25 cellular contexts compared by ENCODE assay signal in genomic region chr15:51054535-51054934, GRCh38. TPM values are rescaled to one million over a fixed set of nuclear protein-coding genes. Genes with fewer than 3 reads are reported as not detected.
DNase-seq lines count a peak whose midpoint lies in the region; FAIRE-seq and TF ChIP-seq lines count a peak whose summit lies in the region.
"Had no signal": no experiment of that assay in that cellular context is flagged by ENCODE, and none has a peak within 500 bp of the region (broad histone marks: within the 10 kb centered on the region; RNA-seq: fewer than 3 reads in every experiment).

No MANE protein-coding gene starts in this region.

- H3K4me1 Mint-ChIP-seq in activated CD4-positive, alpha-beta T cell treated with anti-CD3 and anti-CD28 coated beads, Interleukin-2, amount 10 ng/mL, durations not matched to agents 24 days and 14 days: no peaks in the 10 kb centered on the region
- H3K4me1 Mint-ChIP-seq in activated CD4-positive, alpha-beta T cell treated with anti-CD3 and anti-CD28 coated beads, Interleukin-2, amount 10 ng/mL, durations not matched to agents 7 days and 5 days: no peaks in the 10 kb centered on the region
- H3K4me1 Mint-ChIP-seq: CD4-positive, CD25-positive, alpha-beta regulatory T cell had no signal

- POLR2A ChIA-PET in activated CD4-positive, alpha-beta T cell treated with anti-CD3 and anti-CD28 coated beads, Interleukin-2, amount 10 ng/mL, durations not matched to agents 7 days and 5 days (lab: Charles Lee): no interaction called here

- peak; percentile 47 for DNase-seq in activated CD4-positive, alpha-beta T cell treated with anti-CD3 and anti-CD28 coated beads, Interleukin-2, amount 10 ng/mL, durations not matched to agents 24 days and 14 days
- DNase-seq in activated CD4-positive, alpha-beta T cell treated with anti-CD3 and anti-CD28 coated beads, Interleukin-2, amount 10 ng/mL, durations not matched to agents 7 days and 5 days: no peak
- DNase-seq in NCI-H524 treated with DMSO at 0.1 percent for 48 hours (lab: John Stamatoyannopoulos, UW) (peak; percentile 22), epithelial cell of esophagus (ENCODE audit: low read depth) (peak; percentile 9), osteoblast (ENCODE audit: insufficient read length, low spot score, missing footprints) (peak; percentile 58), H54 (ENCODE audit: insufficient read length, low spot score) (no peak), RKO (ENCODE audit: low spot score) (no peak), NCI-H446 (lab: John Stamatoyannopoulos, UW) (no peak)
- DNase-seq: 8988T; Caco-2; CD4-positive, CD25-positive, alpha-beta regulatory T cell; CD8-positive, alpha-beta T cell; DMS53; DMS79 treated with DMSO at 0.1 percent for 48 hours; GF-D8; GM23248; H9 had no signal

- no peaks in the 10 kb centered on the region for H3K36me3 ChIP-seq in osteoblast (ENCODE audit: insufficient read depth, low read length)
- H3K36me3 ChIP-seq: BLaER1 had no signal

- no peaks in the 10 kb centered on the region for H3K4me1 ChIP-seq in osteoblast (ENCODE audit: insufficient read depth, low read length)
- H3K4me1 ChIP-seq: A549 had no signal

- H3K4me3 ChIP-seq in epithelial cell of esophagus (ENCODE audit: low read length) (no peak overlapping the region), osteoblast (ENCODE audit: insufficient read depth, low read length) (no peak overlapping the region)
- H3K4me3 ChIP-seq: A549, BLaER1, GM23248 had no signal

- H3K9me3 ChIP-seq in osteoblast (ENCODE audit: low read depth, low read length): no peaks in the 10 kb centered on the region
- H3K9me3 ChIP-seq: A549, BLaER1, Caco-2 had no signal

- H3K36me3 Mint-ChIP-seq in activated CD4-positive, alpha-beta T cell treated with anti-CD3 and anti-CD28 coated beads, Interleukin-2, amount 10 ng/mL, durations not matched to agents 24 days and 14 days (ENCODE audit: low read depth): no peaks in the 10 kb centered on the region
- H3K36me3 Mint-ChIP-seq in activated CD4-positive, alpha-beta T cell treated with anti-CD3 and anti-CD28 coated beads, Interleukin-2, amount 10 ng/mL, durations not matched to agents 7 days and 5 days (ENCODE audit: low read depth): no peaks in the 10 kb centered on the region
- H3K36me3 Mint-ChIP-seq: CD4-positive, CD25-positive, alpha-beta regulatory T cell; CD8-positive, alpha-beta T cell had no signal

- H3K4me3 Mint-ChIP-seq in activated CD4-positive, alpha-beta T cell treated with anti-CD3 and anti-CD28 coated beads, Interleukin-2, amount 10 ng/mL, durations not matched to agents 24 days and 14 days: no peak overlapping the region
- no peak overlapping the region for H3K4me3 Mint-ChIP-seq in activated CD4-positive, alpha-beta T cell treated with anti-CD3 and anti-CD28 coated beads, Interleukin-2, amount 10 ng/mL, durations not matched to agents 7 days and 5 days
- H3K4me3 Mint-ChIP-seq: B cell; CD4-positive, CD25-positive, alpha-beta regulatory T cell; CD8-positive, alpha-beta T cell; H9 had no signal

- no peak for TF ChIP-seq POLR2A in H54 (IDR thresholded peaks at IDR 0.05; ENCODE audit: low read depth, low read length)

- H3K27ac ChIP-seq in osteoblast (ENCODE audit: low read depth, low read length): no peak overlapping the region
- H3K27ac ChIP-seq: A549, BLaER1, C4-2B, GM23248 had no signal

- intact Hi-C loops in activated CD4-positive, alpha-beta T cell treated with anti-CD3 and anti-CD28 coated beads, Interleukin-2, amount 10 ng/mL, durations not matched to agents 24 days and 14 days (cut with micrococcal nuclease): no loop called here

- H3K4me2 ChIP-seq in osteoblast (ENCODE audit: insufficient read depth, low read length): no peak overlapping the region
- H3K4me2 ChIP-seq: A549, BLaER1 had no signal

- H3K27me3 ChIP-seq in osteoblast (ENCODE audit: insufficient read depth, low read length): no peaks in the 10 kb centered on the region
- H3K27me3 ChIP-seq: BLaER1 had no signal

- H3K27me3 Mint-ChIP-seq in activated CD4-positive, alpha-beta T cell treated with anti-CD3 and anti-CD28 coated beads, Interleukin-2, amount 10 ng/mL, durations not matched to agents 24 days and 14 days: peaks cover 23% of the 10 kb centered on the region
- peaks cover 26% of the 10 kb centered on the region for H3K27me3 Mint-ChIP-seq in activated CD4-positive, alpha-beta T cell treated with anti-CD3 and anti-CD28 coated beads, Interleukin-2, amount 10 ng/mL, durations not matched to agents 7 days and 5 days

- FAIRE-seq in H54 (lab: Jason Lieb, UNC): no peak
- FAIRE-seq: A549, GM12891, GM18507, H1 had no signal

- TF ChIP-seq CTCF in epithelial cell of esophagus (IDR thresholded peaks at IDR 0.05; ENCODE audit: insufficient read depth, low read depth, low read length, missing control alignments) (no peak), osteoblast (IDR thresholded peaks at IDR 0.05; ENCODE audit: extremely low read depth, low read depth, low read length) (no peak)

- H3K27ac Mint-ChIP-seq in activated CD4-positive, alpha-beta T cell treated with anti-CD3 and anti-CD28 coated beads, Interleukin-2, amount 10 ng/mL, durations not matched to agents 24 days and 14 days: no peak overlapping the region
- H3K27ac Mint-ChIP-seq in activated CD4-positive, alpha-beta T cell treated with anti-CD3 and anti-CD28 coated beads, Interleukin-2, amount 10 ng/mL, durations not matched to agents 7 days and 5 days: no peak overlapping the region
- H3K27ac Mint-ChIP-seq: B cell; CD4-positive, CD25-positive, alpha-beta regulatory T cell; CD8-positive, alpha-beta T cell; H9 had no signal

- H3K79me2 ChIP-seq in osteoblast (ENCODE audit: insufficient read depth, low read length): no peaks in the 10 kb centered on the region

- H2AFZ ChIP-seq in osteoblast (ENCODE audit: low read length): no peak overlapping the region
- H2AFZ ChIP-seq: GM23248 had no signal

- no peaks in the 10 kb centered on the region for H3K9me3 Mint-ChIP-seq in activated CD4-positive, alpha-beta T cell treated with anti-CD3 and anti-CD28 coated beads, Interleukin-2, amount 10 ng/mL, durations not matched to agents 24 days and 14 days
- no peaks in the 10 kb centered on the region for H3K9me3 Mint-ChIP-seq in activated CD4-positive, alpha-beta T cell treated with anti-CD3 and anti-CD28 coated beads, Interleukin-2, amount 10 ng/mL, durations not matched to agents 7 days and 5 days
- H3K9me3 Mint-ChIP-seq: CD4-positive, CD25-positive, alpha-beta regulatory T cell; CD8-positive, alpha-beta T cell; H9 had no signal

- CTCF ChIA-PET in activated CD4-positive, alpha-beta T cell treated with anti-CD3 and anti-CD28 coated beads, Interleukin-2, amount 10 ng/mL, durations not matched to agents 7 days and 5 days (lab: Charles Lee): interaction anchor here (1.0 kb wide), 1 partner anchor 8 kb away, joined by 3 read pairs; no protein-coding TSS in a partner anchor

- no peaks in the 10 kb centered on the region for H4K20me1 ChIP-seq in osteoblast (ENCODE audit: insufficient read depth, low read length)
- H4K20me1 ChIP-seq: BLaER1 had no signal

RNA-seq across cellular contexts. Expression of gene TNFAIP8L3, which starts 40.2 kb away (rescaled TPM):
- total RNA-seq in activated CD4-positive, alpha-beta T cell treated with anti-CD3 and anti-CD28 coated beads, Interleukin-2, amount 10 ng/mL, durations not matched to agents 24 days and 14 days: 0.52 and 0.77 TPM in 2 replicates
- not detected for total RNA-seq in activated CD4-positive, alpha-beta T cell treated with anti-CD3 and anti-CD28 coated beads, Interleukin-2, amount 10 ng/mL, durations not matched to agents 7 days and 5 days
- 8.3 and 11.2 TPM in 2 replicates for total RNA-seq in osteoblast
- total RNA-seq: B cell; Caco-2; CD4-positive, CD25-positive, alpha-beta regulatory T cell; CD8-positive, alpha-beta T cell; G401 had no signal

Comparison
In these comparisons a context has a peak if more than half of its experiments do, and no peak if none do; other contexts are left out.
1. DNase-seq: peak in activated CD4-positive, alpha-beta T cell treated with anti-CD3 and anti-CD28 coated beads, Interleukin-2, amount 10 ng/mL, durations not matched to agents 24 days and 14 days (single experiment), NCI-H524 treated with DMSO at 0.1 percent for 48 hours (single experiment), epithelial cell of esophagus (single experiment) and osteoblast (single experiment); none in activated CD4-positive, alpha-beta T cell treated with anti-CD3 and anti-CD28 coated beads, Interleukin-2, amount 10 ng/mL, durations not matched to agents 7 days and 5 days (single experiment), H54 (single experiment), RKO (single experiment) and NCI-H446 (0 of 2).